Comparison of ENCODE assay signal across 23 cellular contexts in the genomic region with DNA sequence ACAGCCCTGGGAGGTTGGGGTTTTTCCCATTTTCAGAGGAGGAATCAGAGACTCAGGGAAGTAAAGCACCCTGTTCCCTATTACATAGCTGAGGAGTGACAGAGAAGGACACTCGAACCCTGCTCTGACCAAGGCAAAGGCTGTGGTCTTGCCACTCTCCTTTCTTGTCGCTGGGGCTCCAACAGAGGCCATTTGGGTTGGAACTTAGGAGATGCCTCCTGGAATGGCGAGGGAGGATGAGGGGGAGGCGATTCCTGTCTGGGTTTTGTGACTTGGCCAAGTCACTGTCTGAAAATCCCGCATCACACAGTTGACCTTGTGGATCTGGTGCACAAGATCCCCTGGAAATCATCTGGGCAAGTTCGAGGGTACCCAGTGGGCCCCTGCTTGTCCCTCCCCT.
"Had no signal": no experiment of that assay in that cellular context is flagged by ENCODE, and none has a peak within 500 bp of the region (broad histone marks: within the 10 kb centered on the region; RNA-seq: fewer than 3 reads in every experiment).

No MANE protein-coding gene starts in this region.

- H3K27me3 ChIP-seq: ascending aorta, upper lobe of left lung, vagina had no signal

- H3K79me2 ChIP-seq: hepatocyte had no signal

- H3K9me3 Mint-ChIP-seq: activated naive CD4-positive, alpha-beta T cell treated with anti-CD3 and anti-CD28 coated beads, Interleukin-2, amount 10 ng/mL, durations not matched to agents 7 days and 5 days; activated naive CD8-positive, alpha-beta T cell treated with anti-CD3 and anti-CD28 coated beads, Interleukin-2, amount 10 ng/mL, durations not matched to agents 7 days and 5 days; brain; natural killer cell; T-cell; T-helper 2 cell treated with Interferon-gamma antibody and Interleukin-4, amounts not matched to agents 5 μg/mL and 100 μg/mL, for 36 hours had no signal

- H3K27ac Mint-ChIP-seq: activated naive CD4-positive, alpha-beta T cell treated with anti-CD3 and anti-CD28 coated beads, Interleukin-2, amount 10 ng/mL, durations not matched to agents 7 days and 5 days; activated naive CD8-positive, alpha-beta T cell treated with anti-CD3 and anti-CD28 coated beads, Interleukin-2, amount 10 ng/mL, durations not matched to agents 7 days and 5 days; natural killer cell; progenitor cell of endocrine pancreas; T-cell; T-helper 2 cell treated with Interferon-gamma antibody and Interleukin-4, amounts not matched to agents 5 μg/mL and 100 μg/mL, for 36 hours had no signal

- DNase-seq: activated CD8-positive, alpha-beta memory T cell treated with anti-CD3 and anti-CD28 coated beads for 24 hours; activated effector memory CD4-positive, alpha-beta T cell treated with Interleukin-2 at 50 U/mL for 16 hours; activated naive CD8-positive, alpha-beta T cell treated with anti-CD3 and anti-CD28 coated beads, Interleukin-2, amount 10 ng/mL, durations not matched to agents 7 days and 5 days; dorsolateral prefrontal cortex; effector memory CD4-positive, alpha-beta T cell; left ventricle myocardium superior; mammary epithelial cell; midbrain; natural killer cell; T-cell; upper lobe of left lung had no signal

- H3K9me3 ChIP-seq: ascending aorta, gastroesophageal sphincter, thoracic aorta, upper lobe of left lung, vagina had no signal

- H3K4me1 ChIP-seq: ascending aorta, gastroesophageal sphincter, upper lobe of left lung had no signal

- H3K4me3 ChIP-seq: ascending aorta, coronary artery, dorsolateral prefrontal cortex, gastroesophageal sphincter, hepatocyte, thoracic aorta, upper lobe of left lung, vagina had no signal

- H2AFZ ChIP-seq: hepatocyte had no signal

- H3K36me3 ChIP-seq: ascending aorta, gastroesophageal sphincter, thoracic aorta, upper lobe of left lung, vagina had no signal

- H3K4me1 Mint-ChIP-seq: activated naive CD4-positive, alpha-beta T cell treated with anti-CD3 and anti-CD28 coated beads, Interleukin-2, amount 10 ng/mL, durations not matched to agents 7 days and 5 days; activated naive CD8-positive, alpha-beta T cell treated with anti-CD3 and anti-CD28 coated beads, Interleukin-2, amount 10 ng/mL, durations not matched to agents 7 days and 5 days; brain; natural killer cell; T-cell had no signal

- H3K27ac ChIP-seq: ascending aorta, coronary artery, dorsolateral prefrontal cortex, gastroesophageal sphincter, hepatocyte, thoracic aorta, upper lobe of left lung, vagina had no signal

- ATAC-seq: activated CD4-positive, CD25-positive, alpha-beta regulatory T cell treated with anti-CD3 and anti-CD28 coated beads, Interleukin-2, amount 50 U/mL, for 24 hours; gastroesophageal sphincter; left ventricle myocardium superior; natural killer cell; stimulated activated naive CD8-positive, alpha-beta T cell treated with anti-CD3 and anti-CD28 coated beads, Interleukin-15, Interleukin-2, amounts not matched to agents 100 U/mL and 50 U/mL, for 24 hours; T-cell had no signal

- H3K4me3 Mint-ChIP-seq: activated naive CD4-positive, alpha-beta T cell treated with anti-CD3 and anti-CD28 coated beads, Interleukin-2, amount 10 ng/mL, durations not matched to agents 7 days and 5 days; activated naive CD8-positive, alpha-beta T cell treated with anti-CD3 and anti-CD28 coated beads, Interleukin-2, amount 10 ng/mL, durations not matched to agents 7 days and 5 days; brain; natural killer cell; T-cell; T-helper 2 cell treated with Interferon-gamma antibody and Interleukin-4, amounts not matched to agents 5 μg/mL and 100 μg/mL, for 36 hours had no signal

- H3K36me3 Mint-ChIP-seq: activated naive CD4-positive, alpha-beta T cell treated with anti-CD3 and anti-CD28 coated beads, Interleukin-2, amount 10 ng/mL, durations not matched to agents 7 days and 5 days; activated naive CD8-positive, alpha-beta T cell treated with anti-CD3 and anti-CD28 coated beads, Interleukin-2, amount 10 ng/mL, durations not matched to agents 7 days and 5 days; brain; natural killer cell; T-cell had no signal
